8 cellular contexts compared by ENCODE assay signal in the genomic region with DNA sequence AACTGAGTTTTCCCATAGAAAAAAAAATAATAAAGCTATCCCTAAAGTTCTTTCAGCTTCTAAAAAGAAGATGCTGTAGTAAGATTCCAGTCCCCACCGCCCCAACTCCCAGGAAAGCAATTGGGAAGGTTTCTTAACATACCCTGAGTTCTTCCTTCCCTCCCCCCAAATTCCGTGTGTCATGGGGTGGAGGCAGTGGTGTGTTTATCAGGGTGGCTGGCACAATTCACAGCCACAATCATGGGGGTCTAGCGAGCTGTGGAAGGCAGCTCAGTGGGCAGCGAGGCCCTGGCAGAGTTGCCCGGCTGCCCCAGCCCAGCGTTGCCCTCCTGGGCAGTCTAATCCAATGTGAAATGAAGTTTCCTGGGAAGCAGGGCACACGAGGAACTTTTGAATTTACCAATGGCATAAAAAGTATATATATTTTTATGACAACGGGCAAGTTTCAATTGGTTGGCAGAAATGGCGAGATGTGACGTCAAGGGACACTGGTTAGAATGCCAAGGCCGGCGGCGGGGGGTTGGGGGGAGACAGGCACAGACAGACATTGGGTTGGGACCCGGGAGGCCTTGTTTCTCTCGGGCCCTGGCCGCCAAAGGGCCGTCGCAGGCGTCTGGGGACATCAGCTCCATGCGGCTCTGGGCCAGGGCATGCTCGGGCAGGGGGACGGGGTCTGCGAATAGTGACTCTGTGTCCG.
DNase-seq lines count a peak whose midpoint lies in the region; ATAC-seq, FAIRE-seq and TF ChIP-seq lines count a peak whose summit lies in the region.

No MANE protein-coding gene starts in this region.

- TF ChIP-seq POLR2A in breast epithelium (IDR thresholded peaks at IDR 0.05) = peak; percentile 58

- H3K9me3 ChIP-seq in SJCRH30 (replicated peaks) (no peaks in the 10 kb centered on the region), breast epithelium (no peaks in the 10 kb centered on the region), keratinocyte (ENCODE audit: control insufficient read depth, low read depth, low read length) (no peaks in the 10 kb centered on the region)

- no peaks in the 10 kb centered on the region for H3K9me1 ChIP-seq in keratinocyte (ENCODE audit: control insufficient read depth, extremely low read depth, insufficient read depth, low read length)

- dilution Hi-C loops in keratinocyte (cut with MboI; ENCODE audit: extremely low pct_ligation_motif_present, low sequenced_read_pairs) = no loop called here

- H3K4me1 ChIP-seq in KMS-11 (ENCODE audit: low read depth, poor library complexity, severe bottlenecking) (peaks cover 43% of the 10 kb centered on the region), SJCRH30 (peaks cover 15% of the 10 kb centered on the region), breast epithelium (no peaks in the 10 kb centered on the region), keratinocyte (ENCODE audit: control insufficient read depth, extremely low read depth, insufficient read depth, low read length) (peaks cover 21% of the 10 kb centered on the region)

- DNase-seq in DMS79 (lab: John Stamatoyannopoulos, UW) (peak; percentile 66), SJCRH30 (peak; percentile 94 to 95), breast epithelium (ENCODE audit: low spot score in 2 of 2) (peak; percentile 93 to 94), keratinocyte (ENCODE audit: low read depth, low spot score) (no peak)
- peak; percentile 66 for DNase-seq in stimulated activated CD4-positive, alpha-beta T cell treated with anti-CD3 and anti-CD28 coated beads, Interleukin-15, amount 100 ng/mL, for 24 hours

- H3K4me3 ChIP-seq in KMS-11 (IDR thresholded peaks at IDR 0.05; ENCODE audit: insufficient read depth, low read depth, low read length) (no peak overlapping the region), SJCRH30 (peak overlapping the region; percentile 99), breast epithelium (peak overlapping the region; percentile 85 to 98 (median 91)), keratinocyte (ENCODE audit: control insufficient read depth in 2 of 3, extremely low read depth in 1 of 3, insufficient read depth in 2 of 3, low read depth in 1 of 3, low read length in 3 of 3) (peak overlapping the region; percentile 54 to 71 (median 59))

- H3K4me2 ChIP-seq in KMS-11 = peak overlapping the region; percentile 100
- peak overlapping the region; percentile 100 for H3K4me2 ChIP-seq in keratinocyte (ENCODE audit: control insufficient read depth, extremely low read depth, insufficient read depth, low read depth, low read length)

- no peaks in the 10 kb centered on the region for H4K20me1 ChIP-seq in KMS-11 (ENCODE audit: insufficient read depth)
- H4K20me1 ChIP-seq in keratinocyte (ENCODE audit: control insufficient read depth, extremely low read depth, insufficient read depth, low read length) = peaks cover 9% of the 10 kb centered on the region

- ATAC-seq in HG03280 (IDR thresholded peaks at IDR 0.05; ENCODE audit: unreplicated experiment) = no peak
- no peak for ATAC-seq in HG03469 (IDR thresholded peaks at IDR 0.05; ENCODE audit: unreplicated experiment)

- intact Hi-C loops in breast epithelium (cut with DNase I; ENCODE audit: low total_unique reads) = no loop called here

- TF ChIP-seq CTCF in KMS-11 (conservative IDR thresholded peaks at IDR 0.05; ENCODE audit: low read depth, low read length) (no peak), breast epithelium (IDR thresholded peaks at IDR 0.05) (peak in 2 of 3 donors; percentile 3 to 9), keratinocyte (optimal IDR thresholded peaks at IDR 0.05 in 1 of 3, IDR thresholded peaks at IDR 0.05 in 1 of 3, conservative IDR thresholded peaks at IDR 0.05 in 1 of 3; ENCODE audit: extremely low read depth in 1 of 3, insufficient read depth in 2 of 3, low read length in 3 of 3) (no peak)

- H3K36me3 ChIP-seq in KMS-11 (ENCODE audit: insufficient read depth) (no peaks in the 10 kb centered on the region), SJCRH30 (peaks cover 10% of the 10 kb centered on the region), breast epithelium (no peaks in the 10 kb centered on the region), keratinocyte (ENCODE audit: control insufficient read depth in 2 of 2, extremely low read depth in 1 of 2, insufficient read depth in 2 of 2, low read length in 2 of 2) (peaks cover 8 to 20% of the 10 kb centered on the region in 2 experiments)

- peak overlapping the region; percentile 75 for H2AFZ ChIP-seq in KMS-11 (ENCODE audit: low read depth)
- H2AFZ ChIP-seq in keratinocyte (ENCODE audit: control insufficient read depth, low read length) = no peak overlapping the region

- H3K27ac ChIP-seq in KMS-11 (peak overlapping the region; percentile 96), SJCRH30 (peak overlapping the region; percentile 99), breast epithelium (peak overlapping the region; percentile 100), keratinocyte (ENCODE audit: control insufficient read depth, insufficient read depth, low read length) (peak overlapping the region; percentile 98)

- H3K27me3 ChIP-seq in KMS-11 (ENCODE audit: insufficient read depth, low read depth) (no peaks in the 10 kb centered on the region), SJCRH30 (no peaks in the 10 kb centered on the region), breast epithelium (no peaks in the 10 kb centered on the region), keratinocyte (ENCODE audit: control insufficient read depth, extremely low read depth, insufficient read depth, low read length) (no peaks in the 10 kb centered on the region)

- FAIRE-seq in keratinocyte (lab: Jason Lieb, UNC) = peak; percentile 60

- peak overlapping the region; percentile 96 for H3K9ac ChIP-seq in KMS-11
- H3K9ac ChIP-seq in keratinocyte (ENCODE audit: control insufficient read depth, extremely low read depth, insufficient read depth, low read length) = peak overlapping the region; percentile 95

- H3K79me2 ChIP-seq in KMS-11 (ENCODE audit: insufficient read depth, low read depth) (peaks cover 70% of the 10 kb centered on the region), keratinocyte (ENCODE audit: control insufficient read depth, insufficient read depth, low read length) (peaks cover 84% of the 10 kb centered on the region)

Comparison
In these comparisons a context has a peak if more than half of its experiments do, and no peak if none do; other contexts are left out.
1. CTCF ChIP-seq: peak in breast epithelium (2 of 3); none in KMS-11 (single experiment) and keratinocyte (0 of 3).
2. Peak in every context shown above with its lines, with median percentiles within 50 percentile points of each other: H3K27ac ChIP-seq.